Comparison of ENCODE assay signal across 1 cellular context in the genomic region with DNA sequence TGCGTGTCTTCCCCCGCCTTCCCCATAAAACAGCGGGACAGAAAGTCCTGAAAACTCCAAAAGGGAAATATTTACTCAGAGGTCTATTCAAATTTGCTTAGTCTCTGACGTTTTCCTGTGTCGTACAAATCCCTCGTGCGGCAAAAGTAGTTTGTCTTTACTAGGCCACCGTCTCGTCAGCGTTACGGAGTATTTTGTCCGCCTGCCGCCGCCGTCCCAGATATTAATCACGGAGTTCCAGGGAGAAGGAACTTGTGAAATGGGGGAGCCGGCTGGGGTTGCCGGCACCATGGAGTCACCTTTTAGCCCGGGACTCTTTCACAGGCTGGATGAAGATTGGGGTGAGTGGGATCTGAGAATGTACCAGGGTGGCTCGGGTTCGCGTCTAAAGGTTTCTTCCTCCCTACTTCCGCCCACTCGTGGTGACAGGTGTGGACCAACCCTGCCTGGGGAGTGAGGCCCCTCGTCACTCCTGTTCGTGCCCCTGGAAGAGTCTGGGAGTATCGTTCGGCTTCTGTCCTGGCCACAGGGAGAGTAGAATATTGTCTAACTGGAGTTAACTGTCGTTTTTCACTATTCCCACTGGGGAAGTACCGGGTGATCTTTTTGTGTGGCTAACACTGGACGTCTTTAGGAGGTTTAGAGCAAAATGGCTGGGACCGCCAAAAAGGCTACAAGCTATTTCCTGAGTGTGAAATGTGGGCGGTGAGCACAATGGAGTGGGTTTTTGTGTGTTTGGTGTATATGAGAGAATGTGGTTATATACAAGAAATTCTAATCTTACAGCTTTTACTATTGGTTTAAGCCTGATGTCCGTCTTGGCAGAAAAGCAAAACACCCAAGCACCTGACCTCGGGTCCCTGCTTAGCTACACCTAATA.
TF ChIP-seq lines count a peak whose summit lies in the region.

A gene with protein sequence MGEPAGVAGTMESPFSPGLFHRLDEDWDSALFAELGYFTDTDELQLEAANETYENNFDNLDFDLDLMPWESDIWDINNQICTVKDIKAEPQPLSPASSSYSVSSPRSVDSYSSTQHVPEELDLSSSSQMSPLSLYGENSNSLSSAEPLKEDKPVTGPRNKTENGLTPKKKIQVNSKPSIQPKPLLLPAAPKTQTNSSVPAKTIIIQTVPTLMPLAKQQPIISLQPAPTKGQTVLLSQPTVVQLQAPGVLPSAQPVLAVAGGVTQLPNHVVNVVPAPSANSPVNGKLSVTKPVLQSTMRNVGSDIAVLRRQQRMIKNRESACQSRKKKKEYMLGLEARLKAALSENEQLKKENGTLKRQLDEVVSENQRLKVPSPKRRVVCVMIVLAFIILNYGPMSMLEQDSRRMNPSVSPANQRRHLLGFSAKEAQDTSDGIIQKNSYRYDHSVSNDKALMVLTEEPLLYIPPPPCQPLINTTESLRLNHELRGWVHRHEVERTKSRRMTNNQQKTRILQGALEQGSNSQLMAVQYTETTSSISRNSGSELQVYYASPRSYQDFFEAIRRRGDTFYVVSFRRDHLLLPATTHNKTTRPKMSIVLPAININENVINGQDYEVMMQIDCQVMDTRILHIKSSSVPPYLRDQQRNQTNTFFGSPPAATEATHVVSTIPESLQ (plus strand): TSS at position 219 of the 880 bp plus-strand sequence. CDS start 41 bp downstream, at position 260.

TF ChIP-seq in K562, 482 proteins besides CTCF, POLR2A, EP300 and RAD21 (continued from another document and continues in another):
- no peak for TF ChIP-seq GABPB2 (CRISPR knock-in tag; conservative IDR thresholded peaks at IDR 0.05)
- TF ChIP-seq CBX2 (IDR thresholded peaks at IDR 0.05; ENCODE audit: insufficient read depth, low read length, poor library complexity, severe bottlenecking), result no peak
- peak; percentile 60 for TF ChIP-seq ETV1 (tag; conservative IDR thresholded peaks at IDR 0.05; ENCODE audit: low read depth)
- no peak for TF ChIP-seq KDM4B (IDR thresholded peaks at IDR 0.05; ENCODE audit: borderline replicate concordance in 2 of 2, low read depth in 1 of 2)
- TF ChIP-seq ELF1 (tag; IDR thresholded peaks at IDR 0.05), result peak; percentile 82
- TF ChIP-seq MCM2 (IDR thresholded peaks at IDR 0.05; ENCODE audit: low read depth), result no peak
- TF ChIP-seq, protein P1, sequence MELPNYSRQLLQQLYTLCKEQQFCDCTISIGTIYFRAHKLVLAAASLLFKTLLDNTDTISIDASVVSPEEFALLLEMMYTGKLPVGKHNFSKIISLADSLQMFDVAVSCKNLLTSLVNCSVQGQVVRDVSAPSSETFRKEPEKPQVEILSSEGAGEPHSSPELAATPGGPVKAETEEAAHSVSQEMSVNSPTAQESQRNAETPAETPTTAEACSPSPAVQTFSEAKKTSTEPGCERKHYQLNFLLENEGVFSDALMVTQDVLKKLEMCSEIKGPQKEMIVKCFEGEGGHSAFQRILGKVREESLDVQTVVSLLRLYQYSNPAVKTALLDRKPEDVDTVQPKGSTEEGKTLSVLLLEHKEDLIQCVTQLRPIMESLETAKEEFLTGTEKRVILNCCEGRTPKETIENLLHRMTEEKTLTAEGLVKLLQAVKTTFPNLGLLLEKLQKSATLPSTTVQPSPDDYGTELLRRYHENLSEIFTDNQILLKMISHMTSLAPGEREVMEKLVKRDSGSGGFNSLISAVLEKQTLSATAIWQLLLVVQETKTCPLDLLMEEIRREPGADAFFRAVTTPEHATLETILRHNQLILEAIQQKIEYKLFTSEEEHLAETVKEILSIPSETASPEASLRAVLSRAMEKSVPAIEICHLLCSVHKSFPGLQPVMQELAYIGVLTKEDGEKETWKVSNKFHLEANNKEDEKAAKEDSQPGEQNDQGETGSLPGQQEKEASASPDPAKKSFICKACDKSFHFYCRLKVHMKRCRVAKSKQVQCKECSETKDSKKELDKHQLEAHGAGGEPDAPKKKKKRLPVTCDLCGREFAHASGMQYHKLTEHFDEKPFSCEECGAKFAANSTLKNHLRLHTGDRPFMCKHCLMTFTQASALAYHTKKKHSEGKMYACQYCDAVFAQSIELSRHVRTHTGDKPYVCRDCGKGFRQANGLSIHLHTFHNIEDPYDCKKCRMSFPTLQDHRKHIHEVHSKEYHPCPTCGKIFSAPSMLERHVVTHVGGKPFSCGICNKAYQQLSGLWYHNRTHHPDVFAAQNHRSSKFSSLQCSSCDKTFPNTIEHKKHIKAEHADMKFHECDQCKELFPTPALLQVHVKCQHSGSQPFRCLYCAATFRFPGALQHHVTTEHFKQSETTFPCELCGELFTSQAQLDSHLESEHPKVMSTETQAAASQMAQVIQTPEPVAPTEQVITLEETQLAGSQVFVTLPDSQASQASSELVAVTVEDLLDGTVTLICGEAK (IDR thresholded peaks at IDR 0.05), result peak; percentile 83
- TF ChIP-seq, protein P1 (CRISPR knock-in tag; IDR thresholded peaks at IDR 0.05), result no peak
- TF ChIP-seq FOSL1 (tag; conservative IDR thresholded peaks at IDR 0.05), result peak; percentile 62
- TF ChIP-seq, protein P2, sequence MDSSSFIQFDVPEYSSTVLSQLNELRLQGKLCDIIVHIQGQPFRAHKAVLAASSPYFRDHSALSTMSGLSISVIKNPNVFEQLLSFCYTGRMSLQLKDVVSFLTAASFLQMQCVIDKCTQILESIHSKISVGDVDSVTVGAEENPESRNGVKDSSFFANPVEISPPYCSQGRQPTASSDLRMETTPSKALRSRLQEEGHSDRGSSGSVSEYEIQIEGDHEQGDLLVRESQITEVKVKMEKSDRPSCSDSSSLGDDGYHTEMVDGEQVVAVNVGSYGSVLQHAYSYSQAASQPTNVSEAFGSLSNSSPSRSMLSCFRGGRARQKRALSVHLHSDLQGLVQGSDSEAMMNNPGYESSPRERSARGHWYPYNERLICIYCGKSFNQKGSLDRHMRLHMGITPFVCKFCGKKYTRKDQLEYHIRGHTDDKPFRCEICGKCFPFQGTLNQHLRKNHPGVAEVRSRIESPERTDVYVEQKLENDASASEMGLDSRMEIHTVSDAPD (CRISPR knock-in tag; IDR thresholded peaks at IDR 0.05), result no peak
- TF ChIP-seq, protein P3, sequence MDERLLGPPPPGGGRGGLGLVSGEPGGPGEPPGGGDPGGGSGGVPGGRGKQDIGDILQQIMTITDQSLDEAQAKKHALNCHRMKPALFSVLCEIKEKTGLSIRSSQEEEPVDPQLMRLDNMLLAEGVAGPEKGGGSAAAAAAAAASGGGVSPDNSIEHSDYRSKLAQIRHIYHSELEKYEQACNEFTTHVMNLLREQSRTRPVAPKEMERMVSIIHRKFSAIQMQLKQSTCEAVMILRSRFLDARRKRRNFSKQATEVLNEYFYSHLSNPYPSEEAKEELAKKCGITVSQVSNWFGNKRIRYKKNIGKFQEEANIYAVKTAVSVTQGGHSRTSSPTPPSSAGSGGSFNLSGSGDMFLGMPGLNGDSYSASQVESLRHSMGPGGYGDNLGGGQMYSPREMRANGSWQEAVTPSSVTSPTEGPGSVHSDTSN (CRISPR knock-in tag; IDR thresholded peaks at IDR 0.05; ENCODE audit: low read depth), result no peak
- TF ChIP-seq, protein P3 (tag; conservative IDR thresholded peaks at IDR 0.05; ENCODE audit: low read depth), result peak; percentile 87
- peak; percentile 38; the same call in 1 of the 2 replicates for TF ChIP-seq ZNF76 (CRISPR knock-in tag; IDR thresholded peaks at IDR 0.05; ENCODE audit: borderline replicate concordance)
- peak; percentile 96 for TF ChIP-seq CREM (IDR thresholded peaks at IDR 0.05; ENCODE audit: low read depth)
- no peak for TF ChIP-seq ZBTB7A (IDR thresholded peaks at IDR 0.05; ENCODE audit: borderline replicate concordance, control insufficient read depth, low read depth, low read length)
- no peak for TF ChIP-seq NFE2L1 (tag; IDR thresholded peaks at IDR 0.05; ENCODE audit: borderline replicate concordance, low read depth)
- TF ChIP-seq, protein P4, sequence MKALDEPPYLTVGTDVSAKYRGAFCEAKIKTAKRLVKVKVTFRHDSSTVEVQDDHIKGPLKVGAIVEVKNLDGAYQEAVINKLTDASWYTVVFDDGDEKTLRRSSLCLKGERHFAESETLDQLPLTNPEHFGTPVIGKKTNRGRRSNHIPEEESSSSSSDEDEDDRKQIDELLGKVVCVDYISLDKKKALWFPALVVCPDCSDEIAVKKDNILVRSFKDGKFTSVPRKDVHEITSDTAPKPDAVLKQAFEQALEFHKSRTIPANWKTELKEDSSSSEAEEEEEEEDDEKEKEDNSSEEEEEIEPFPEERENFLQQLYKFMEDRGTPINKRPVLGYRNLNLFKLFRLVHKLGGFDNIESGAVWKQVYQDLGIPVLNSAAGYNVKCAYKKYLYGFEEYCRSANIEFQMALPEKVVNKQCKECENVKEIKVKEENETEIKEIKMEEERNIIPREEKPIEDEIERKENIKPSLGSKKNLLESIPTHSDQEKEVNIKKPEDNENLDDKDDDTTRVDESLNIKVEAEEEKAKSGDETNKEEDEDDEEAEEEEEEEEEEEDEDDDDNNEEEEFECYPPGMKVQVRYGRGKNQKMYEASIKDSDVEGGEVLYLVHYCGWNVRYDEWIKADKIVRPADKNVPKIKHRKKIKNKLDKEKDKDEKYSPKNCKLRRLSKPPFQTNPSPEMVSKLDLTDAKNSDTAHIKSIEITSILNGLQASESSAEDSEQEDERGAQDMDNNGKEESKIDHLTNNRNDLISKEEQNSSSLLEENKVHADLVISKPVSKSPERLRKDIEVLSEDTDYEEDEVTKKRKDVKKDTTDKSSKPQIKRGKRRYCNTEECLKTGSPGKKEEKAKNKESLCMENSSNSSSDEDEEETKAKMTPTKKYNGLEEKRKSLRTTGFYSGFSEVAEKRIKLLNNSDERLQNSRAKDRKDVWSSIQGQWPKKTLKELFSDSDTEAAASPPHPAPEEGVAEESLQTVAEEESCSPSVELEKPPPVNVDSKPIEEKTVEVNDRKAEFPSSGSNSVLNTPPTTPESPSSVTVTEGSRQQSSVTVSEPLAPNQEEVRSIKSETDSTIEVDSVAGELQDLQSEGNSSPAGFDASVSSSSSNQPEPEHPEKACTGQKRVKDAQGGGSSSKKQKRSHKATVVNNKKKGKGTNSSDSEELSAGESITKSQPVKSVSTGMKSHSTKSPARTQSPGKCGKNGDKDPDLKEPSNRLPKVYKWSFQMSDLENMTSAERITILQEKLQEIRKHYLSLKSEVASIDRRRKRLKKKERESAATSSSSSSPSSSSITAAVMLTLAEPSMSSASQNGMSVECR (CRISPR knock-in tag; IDR thresholded peaks at IDR 0.05), result peak; percentile 49; the same call in 1 of the 2 replicates
- no peak for TF ChIP-seq CCAR2 (IDR thresholded peaks at IDR 0.05; ENCODE audit: low read depth, low read length)
- peak; percentile 73 for TF ChIP-seq ZFX (CRISPR knock-in tag; IDR thresholded peaks at IDR 0.05)
- TF ChIP-seq FOXP1 (CRISPR knock-in tag; IDR thresholded peaks at IDR 0.05), result no peak
- TF ChIP-seq SMAD1 (IDR thresholded peaks at IDR 0.05; ENCODE audit: low read depth, low read length, partially characterized antibody), result peak; percentile 61
- peak; percentile 77 for TF ChIP-seq TAF9B (IDR thresholded peaks at IDR 0.05; ENCODE audit: partially characterized antibody)
- peak; percentile 100 for TF ChIP-seq KLF16 (IDR thresholded peaks at IDR 0.05)
- TF ChIP-seq SMAD2 (IDR thresholded peaks at IDR 0.05; ENCODE audit: low read depth, low read length), result no peak
- TF ChIP-seq ZNF586 (CRISPR knock-in tag; conservative IDR thresholded peaks at IDR 0.05), result no peak
- TF ChIP-seq, protein P5, sequence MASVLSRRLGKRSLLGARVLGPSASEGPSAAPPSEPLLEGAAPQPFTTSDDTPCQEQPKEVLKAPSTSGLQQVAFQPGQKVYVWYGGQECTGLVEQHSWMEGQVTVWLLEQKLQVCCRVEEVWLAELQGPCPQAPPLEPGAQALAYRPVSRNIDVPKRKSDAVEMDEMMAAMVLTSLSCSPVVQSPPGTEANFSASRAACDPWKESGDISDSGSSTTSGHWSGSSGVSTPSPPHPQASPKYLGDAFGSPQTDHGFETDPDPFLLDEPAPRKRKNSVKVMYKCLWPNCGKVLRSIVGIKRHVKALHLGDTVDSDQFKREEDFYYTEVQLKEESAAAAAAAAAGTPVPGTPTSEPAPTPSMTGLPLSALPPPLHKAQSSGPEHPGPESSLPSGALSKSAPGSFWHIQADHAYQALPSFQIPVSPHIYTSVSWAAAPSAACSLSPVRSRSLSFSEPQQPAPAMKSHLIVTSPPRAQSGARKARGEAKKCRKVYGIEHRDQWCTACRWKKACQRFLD (CRISPR knock-in tag; IDR thresholded peaks at IDR 0.05), result 0 out of 2 replicates have a peak, but pooled peaks have one; percentile 31
- TF ChIP-seq, protein P6, sequence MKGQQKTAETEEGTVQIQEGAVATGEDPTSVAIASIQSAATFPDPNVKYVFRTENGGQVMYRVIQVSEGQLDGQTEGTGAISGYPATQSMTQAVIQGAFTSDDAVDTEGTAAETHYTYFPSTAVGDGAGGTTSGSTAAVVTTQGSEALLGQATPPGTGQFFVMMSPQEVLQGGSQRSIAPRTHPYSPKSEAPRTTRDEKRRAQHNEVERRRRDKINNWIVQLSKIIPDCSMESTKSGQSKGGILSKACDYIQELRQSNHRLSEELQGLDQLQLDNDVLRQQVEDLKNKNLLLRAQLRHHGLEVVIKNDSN (CRISPR knock-in tag; IDR thresholded peaks at IDR 0.05), result no peak
